ENCODE assay signal across 17 cellular contexts in genomic region chr5:78613756-78614155, GRCh38. TPM values are rescaled to one million over a fixed set of nuclear protein-coding genes. Genes with fewer than 3 reads are reported as not detected.
DNase-seq lines count a peak whose midpoint lies in the region; ATAC-seq and TF ChIP-seq lines count a peak whose summit lies in the region.
"Had no signal": no experiment of that assay in that cellular context is flagged by ENCODE, and none has a peak within 500 bp of the region (broad histone marks: within the 10 kb centered on the region; RNA-seq: fewer than 3 reads in every experiment).

No MANE protein-coding gene starts in this region.

- H3K27me3 Mint-ChIP-seq in activated CD8-positive, alpha-beta memory T cell treated with anti-CD3 and anti-CD28 coated beads, Interleukin-2, amount 10 ng/mL, durations not matched to agents 7 days and 5 days, result peaks cover 31% of the 10 kb centered on the region
- H3K27me3 Mint-ChIP-seq in memory B cell (no peaks in the 10 kb centered on the region), osteocyte (ENCODE audit: unreplicated experiment) (no peaks in the 10 kb centered on the region)

- peaks cover 5% of the 10 kb centered on the region for H3K36me3 ChIP-seq in PC-3 (ENCODE audit: low read depth, low read length)

- peak overlapping the region; percentile 54 for H3K27ac ChIP-seq in PC-3 (ENCODE audit: low read length)
- H3K27ac ChIP-seq: 22Rv1; BLaER1 treated with 17β-estradiol and CSF1 and Interleukin-3, amounts not matched to agents 10 nM and 100 nM had no signal

- no peak overlapping the region for H3K27ac Mint-ChIP-seq in activated CD8-positive, alpha-beta memory T cell treated with anti-CD3 and anti-CD28 coated beads, Interleukin-2, amount 10 ng/mL, durations not matched to agents 7 days and 5 days
- peak overlapping the region; percentile 62 for H3K27ac Mint-ChIP-seq in memory B cell
- H3K27ac Mint-ChIP-seq in osteocyte (ENCODE audit: unreplicated experiment), result peak overlapping the region; percentile 4

- H4K20me1 ChIP-seq in PC-3 (ENCODE audit: low read length), result no peaks in the 10 kb centered on the region

- POLR2A ChIA-PET in PC-3 (lab: Charles Lee; ENCODE audit: unreplicated experiment), result interaction anchor here (0.6 to 0.7 kb wide), 2 partner anchors 24 to 99 kb away, joined by 3 to 4 read pairs; no protein-coding TSS in a partner anchor

- BruUV-seq in PC-3 (replicated peaks; lab: Mats Ljungman, UMichigan), result no TSS peak

- intact Hi-C loops in PC-3 (cut with micrococcal nuclease), result no loop called here

- H3K9me2 ChIP-seq in PC-3 (replicated peaks; ENCODE audit: low read length), result no peaks in the 10 kb centered on the region

- H3K9ac ChIP-seq in PC-3 (ENCODE audit: low read length), result no peak overlapping the region
- H3K9ac ChIP-seq: BLaER1 treated with 17β-estradiol and CSF1 and Interleukin-3, amounts not matched to agents 10 nM and 100 nM had no signal

- H3K4me3 ChIP-seq in PC-3 (ENCODE audit: low read length), result no peak overlapping the region
- H3K4me3 ChIP-seq: BLaER1 treated with 17β-estradiol and CSF1 and Interleukin-3, amounts not matched to agents 10 nM and 100 nM; GM12878; HAP-1 had no signal

- H3K4me1 ChIP-seq in PC-3 (ENCODE audit: insufficient read depth, low read length), result peaks cover 35% of the 10 kb centered on the region
- H3K4me1 ChIP-seq: BLaER1 treated with 17β-estradiol and CSF1 and Interleukin-3, amounts not matched to agents 10 nM and 100 nM; HAP-1 had no signal

- H3K4me3 Mint-ChIP-seq in activated CD8-positive, alpha-beta memory T cell treated with anti-CD3 and anti-CD28 coated beads, Interleukin-2, amount 10 ng/mL, durations not matched to agents 7 days and 5 days, result no peak overlapping the region
- no peak overlapping the region for H3K4me3 Mint-ChIP-seq in memory B cell
- no peak overlapping the region for H3K4me3 Mint-ChIP-seq in osteocyte (ENCODE audit: unreplicated experiment)
- H3K4me3 Mint-ChIP-seq: CD4-positive, CD25-positive, alpha-beta regulatory T cell had no signal

- H3K4me1 Mint-ChIP-seq in activated CD8-positive, alpha-beta memory T cell treated with anti-CD3 and anti-CD28 coated beads, Interleukin-2, amount 10 ng/mL, durations not matched to agents 7 days and 5 days, result no peaks in the 10 kb centered on the region
- peaks cover 4% of the 10 kb centered on the region for H3K4me1 Mint-ChIP-seq in memory B cell
- peaks cover 23% of the 10 kb centered on the region for H3K4me1 Mint-ChIP-seq in osteocyte (ENCODE audit: unreplicated experiment)
- H3K4me1 Mint-ChIP-seq: CD4-positive, CD25-positive, alpha-beta regulatory T cell had no signal

- no peak overlapping the region for H2AFZ ChIP-seq in PC-3 (ENCODE audit: low read length)

- H3K27me3 ChIP-seq in PC-3 (ENCODE audit: low read length), result no peaks in the 10 kb centered on the region
- H3K27me3 ChIP-seq: BLaER1 treated with 17β-estradiol and CSF1 and Interleukin-3, amounts not matched to agents 10 nM and 100 nM had no signal

- no peaks in the 10 kb centered on the region for H3K9me3 Mint-ChIP-seq in activated CD8-positive, alpha-beta memory T cell treated with anti-CD3 and anti-CD28 coated beads, Interleukin-2, amount 10 ng/mL, durations not matched to agents 7 days and 5 days (ENCODE audit: low read depth)
- H3K9me3 Mint-ChIP-seq in memory B cell (no peaks in the 10 kb centered on the region), osteocyte (ENCODE audit: unreplicated experiment) (no peaks in the 10 kb centered on the region)

- no peaks in the 10 kb centered on the region for H3F3A ChIP-seq in PC-3 (ENCODE audit: low read length, unreplicated experiment)

- TF ChIP-seq CTCF in PC-3 (conservative IDR thresholded peaks at IDR 0.05; ENCODE audit: low read depth, low read length) (no peak), osteocyte (IDR thresholded peaks at IDR 0.05) (no peak)

- H3K4me2 ChIP-seq in PC-3 (ENCODE audit: low read length), result no peak overlapping the region
- H3K4me2 ChIP-seq: BLaER1 treated with 17β-estradiol and CSF1 and Interleukin-3, amounts not matched to agents 10 nM and 100 nM had no signal

- CTCF ChIA-PET in activated CD8-positive, alpha-beta memory T cell treated with anti-CD3 and anti-CD28 coated beads, Interleukin-2, amount 10 ng/mL, durations not matched to agents 7 days and 5 days (lab: Charles Lee), result no interaction called here
- CTCF ChIA-PET in PC-3 (lab: Charles Lee), result interaction anchor here (0.6 kb wide), 1 partner anchor 78 kb away, joined by 3 read pairs; no protein-coding TSS in a partner anchor

- no peak for ATAC-seq in activated CD8-positive, alpha-beta memory T cell treated with anti-CD3 and anti-CD28 coated beads, Interleukin-2, amount 10 ng/mL, durations not matched to agents 7 days and 5 days
- ATAC-seq in PC-3 (no peak), memory B cell (ENCODE audit: low read depth) (no peak)
- ATAC-seq: GM12878 had no signal

- no peaks in the 10 kb centered on the region for H3K36me3 Mint-ChIP-seq in activated CD8-positive, alpha-beta memory T cell treated with anti-CD3 and anti-CD28 coated beads, Interleukin-2, amount 10 ng/mL, durations not matched to agents 7 days and 5 days
- H3K36me3 Mint-ChIP-seq in memory B cell (peaks cover 12% of the 10 kb centered on the region), osteocyte (ENCODE audit: unreplicated experiment) (peaks cover 52% of the 10 kb centered on the region)
- H3K36me3 Mint-ChIP-seq: CD4-positive, CD25-positive, alpha-beta regulatory T cell had no signal

- H3K79me2 ChIP-seq in PC-3 (ENCODE audit: low read length), result peaks cover 30% of the 10 kb centered on the region

- H3K9me3 ChIP-seq in PC-3 (ENCODE audit: low read length), result no peaks in the 10 kb centered on the region
- H3K9me3 ChIP-seq: HAP-1 had no signal

- DNase-seq in activated CD8-positive, alpha-beta memory T cell treated with anti-CD3 and anti-CD28 coated beads, Interleukin-2, amount 10 ng/mL, durations not matched to agents 7 days and 5 days, result peak; percentile 21
- DNase-seq in activated CD8-positive, alpha-beta memory T cell treated with anti-CD3 and anti-CD28 coated beads for 24 hours, result no peak
- DNase-seq in PC-3, result peak; percentile 14
- DNase-seq in memory B cell (ENCODE audit: low spot score in 2 of 2), result no peak
- no peak for DNase-seq in osteocyte (ENCODE audit: extremely low spot score, unreplicated experiment)
- DNase-seq in RPMI8226, result no peak
- no peak for DNase-seq in occipital lobe (lab: John Stamatoyannopoulos, UW)
- no peak for DNase-seq in iPS-NIHi11 (ENCODE audit: low spot score)
- DNase-seq: AML-193; Calu3; CD4-positive, CD25-positive, alpha-beta regulatory T cell; DMS79; GOT3 had no signal

RNA-seq across cellular contexts. Expression of gene LHFPL2, which starts 34.8 kb away (rescaled TPM):
- total RNA-seq in activated CD8-positive, alpha-beta memory T cell treated with anti-CD3 and anti-CD28 coated beads, Interleukin-2, amount 10 ng/mL, durations not matched to agents 7 days and 5 days, result not detected
- total RNA-seq in PC-3 (2014; rRNA removed) (19.4 and 21.7 TPM in 2 replicates), osteocyte (110 and 113 TPM in 2 replicates), occipital lobe (20.4 TPM)

Comparison
In these comparisons a context has a peak if more than half of its experiments do, and no peak if none do; other contexts are left out.
1. DNase-seq: peak in activated CD8-positive, alpha-beta memory T cell treated with anti-CD3 and anti-CD28 coated beads, Interleukin-2, amount 10 ng/mL, durations not matched to agents 7 days and 5 days (single experiment) and PC-3 (single experiment); none in activated CD8-positive, alpha-beta memory T cell treated with anti-CD3 and anti-CD28 coated beads for 24 hours (single experiment), memory B cell (0 of 2), osteocyte (single experiment), RPMI8226 (single experiment), occipital lobe (single experiment) and iPS-NIHi11 (single experiment).
2. RNA of gene LHFPL2, which starts 34.8 kb away (total RNA-seq): 110 to 113 TPM in osteocyte, 19.4 to 21.7 TPM in PC-3 and 20.4 TPM in occipital lobe (single experiment); not detected in activated CD8-positive, alpha-beta memory T cell treated with anti-CD3 and anti-CD28 coated beads, Interleukin-2, amount 10 ng/mL, durations not matched to agents 7 days and 5 days; every median in the first group is over 10 times any median in the second.